In genomic region chr11:6438979-6439571, GRCh38 we compare ENCODE assay signal across 9 cellular contexts. TPM values are rescaled to one million over a fixed set of nuclear protein-coding genes. Genes with fewer than 3 reads are reported as not detected.
DNase-seq lines count a peak whose midpoint lies in the region; ATAC-seq and TF ChIP-seq lines count a peak whose summit lies in the region.
"Had no signal": no experiment of that assay in that cellular context is flagged by ENCODE, and none has a peak within 500 bp of the region (broad histone marks: within the 10 kb centered on the region; RNA-seq: fewer than 3 reads in every experiment).

No MANE protein-coding gene starts in this region.

- TF ChIP-seq EP300 in gastroesophageal sphincter (IDR thresholded peaks at IDR 0.05): no peak

- 0 to 11% methylated on average over 1 of the region's 1 CpG for WGBS in gastroesophageal sphincter (ENCODE audit: low coverage in 1 of 2), 2 donors

- H3K4me2 ChIP-seq in parathyroid adenoma (ENCODE audit: low read length): no peak overlapping the region

- H3K27me3 ChIP-seq in H7 (ENCODE audit: control insufficient read depth, insufficient read depth, low read length): no peaks in the 10 kb centered on the region; the same call in 1 of the 2 replicates
- no peaks in the 10 kb centered on the region for H3K27me3 ChIP-seq in gastroesophageal sphincter
- H3K27me3 ChIP-seq in parathyroid adenoma (ENCODE audit: control insufficient read depth, insufficient read depth, low read length): no peaks in the 10 kb centered on the region

- TF ChIP-seq CTCF in gastroesophageal sphincter (IDR thresholded peaks at IDR 0.05) (peak; percentile 31 to 71 (median 51)), parathyroid adenoma (IDR thresholded peaks at IDR 0.05) (peak; percentile 25)

- no peak overlapping the region for H3K4me3 ChIP-seq in H7 (ENCODE audit: insufficient read depth, low read depth, low read length)
- H3K4me3 ChIP-seq in gastroesophageal sphincter: no peak overlapping the region
- H3K4me3 ChIP-seq in parathyroid adenoma (ENCODE audit: low read depth, low read length): no peak overlapping the region

- no peak for TF ChIP-seq POLR2A in gastroesophageal sphincter (IDR thresholded peaks at IDR 0.05)

- no peaks in the 10 kb centered on the region for H3K79me2 ChIP-seq in parathyroid adenoma

- peak; percentile 45 for ATAC-seq in gastroesophageal sphincter
- no peak for ATAC-seq in HG03378 (IDR thresholded peaks at IDR 0.05; ENCODE audit: unreplicated experiment)
- ATAC-seq in HG03342 (IDR thresholded peaks at IDR 0.05; ENCODE audit: unreplicated experiment): no peak

- H2AFZ ChIP-seq in parathyroid adenoma: peak overlapping the region; percentile 7

- H3K9me3 ChIP-seq in gastroesophageal sphincter: no peaks in the 10 kb centered on the region
- H3K9me3 ChIP-seq in parathyroid adenoma (ENCODE audit: control insufficient read depth, low read length): no peaks in the 10 kb centered on the region

- H3K9ac ChIP-seq in parathyroid adenoma: no peak overlapping the region

- H3K27ac ChIP-seq in gastroesophageal sphincter (no peak overlapping the region), parathyroid adenoma (no peak overlapping the region)

- no peaks in the 10 kb centered on the region for H3K4me1 ChIP-seq in gastroesophageal sphincter
- no peaks in the 10 kb centered on the region for H3K4me1 ChIP-seq in parathyroid adenoma

- peak; percentile 69 for DNase-seq in CD1c-positive myeloid dendritic cell (ENCODE audit: extremely low spot score)
- DNase-seq in H7: peak; percentile 64
- DNase-seq in NCI-H69 (lab: John Stamatoyannopoulos, UW): peak; percentile 76
- DNase-seq in activated T-cell treated with anti-CD3 and anti-CD28 coated beads, Interleukin-2, amount 50 U/mL, for 48 hours: peak; percentile 48 to 53
- DNase-seq: naive B cell had no signal

- H3K36me3 ChIP-seq in H7 (replicated peaks; ENCODE audit: control insufficient read depth, insufficient read depth, low read length) (no peaks in the 10 kb centered on the region), gastroesophageal sphincter (no peaks in the 10 kb centered on the region), parathyroid adenoma (ENCODE audit: control insufficient read depth, insufficient read depth, low read length) (no peaks in the 10 kb centered on the region)

RNA-seq across cellular contexts. Expression of gene HPX, which starts 1.7 kb away (rescaled TPM):
- total RNA-seq in H7 (2014; rRNA removed; shearing (Covaris generic)): 3.2 TPM in 1 of 2 replicates, not detected in the other
- total RNA-seq in gastroesophageal sphincter: 1 to 10 TPM in 1 of 4 donors, under 1 TPM in 1, not detected in 2; 0.31 to 3.6 TPM

RNA-seq across cellular contexts. Expression of gene APBB1, which starts 20.2 kb away (rescaled TPM):
- total RNA-seq in H7 (2014; rRNA removed; shearing (Covaris generic)): 42.5 and 57.2 TPM in 2 replicates
- total RNA-seq in gastroesophageal sphincter: 100 to 1,000 TPM in 1 of 4 donors, 10 to 100 TPM in 3; 55.9 to 149 (median 73.1) TPM

RNA-seq across cellular contexts. Expression of gene TRIM3, which starts 34.7 kb away (rescaled TPM):
- 18.3 and 24.9 TPM in 2 replicates for total RNA-seq in H7 (2014; rRNA removed; shearing (Covaris generic))
- total RNA-seq in gastroesophageal sphincter: 10 to 100 TPM; 19.9 to 31.7 (median 23.7) TPM

RNA-seq across cellular contexts. Expression of gene ARFIP2, which starts 42.1 kb away (rescaled TPM):
- 56.0 and 57.1 TPM in 2 replicates for total RNA-seq in H7 (2014; rRNA removed; shearing (Covaris generic))
- 10 to 100 TPM; 35.7 to 55.1 (median 51.2) TPM for total RNA-seq in gastroesophageal sphincter

RNA-seq across cellular contexts. Expression of gene TIMM10B, which starts 42.2 kb away (rescaled TPM):
- 23.1 and 24.9 TPM in 2 replicates for total RNA-seq in H7 (2014; rRNA removed; shearing (Covaris generic))
- 10 to 100 TPM; 37.3 to 69.0 (median 47.0) TPM for total RNA-seq in gastroesophageal sphincter
